Comparison of ENCODE assay signal across 33 cellular contexts in genomic region chr6:146657432-146657831, GRCh38. TPM values are rescaled to one million over a fixed set of nuclear protein-coding genes. Genes with fewer than 3 reads are reported as not detected.
"Had no signal": no experiment of that assay in that cellular context is flagged by ENCODE, and none has a peak within 500 bp of the region (broad histone marks: within the 10 kb centered on the region; RNA-seq: fewer than 3 reads in every experiment).

No MANE protein-coding gene starts in this region.

- H3K27ac ChIP-seq: colonic mucosa, epithelial cell of prostate, esophagus squamous epithelium, gastrocnemius medialis, heart right ventricle, left lung, lower lobe of right lung had no signal

- FAIRE-seq: endometrium, islet of Langerhans, keratinocyte had no signal

- H3K27me3 ChIP-seq: colonic mucosa, esophagus squamous epithelium, gastrocnemius medialis, heart right ventricle, left lung had no signal

- H3K9me3 ChIP-seq: colonic mucosa, esophagus squamous epithelium, gastrocnemius medialis, left lung, lower lobe of right lung, mucosa of descending colon had no signal

- H3K4me1 Mint-ChIP-seq: endodermal cell had no signal

- DNase-seq: colonic mucosa; cortex of kidney; effector CD8-positive, alpha-beta T cell; effector memory CD8-positive, alpha-beta T cell; endodermal cell; erythroblast; esophagus squamous epithelium; foreskin fibroblast; foreskin melanocyte; gastrocnemius medialis; glutamatergic neuron; head of caudate nucleus; heart right ventricle; hippocampal formation; left cardiac atrium; left ventricle myocardium superior; lower lobe of right lung; mesenchymal stem cell; mucosa of descending colon had no signal

- H3K4me3 Mint-ChIP-seq: dendritic cell treated with granulocyte-macrophage colony-stimulating factor and Interleukin-4, amounts not matched to agents 40 ng/mL and 50 ng/mL, for 4 days; effector memory CD8-positive, alpha-beta T cell; endodermal cell; mesothelial cell of epicardium had no signal

- H3K4me1 ChIP-seq: colonic mucosa, esophagus squamous epithelium, gastrocnemius medialis, heart right ventricle, left lung, lower lobe of right lung had no signal

- H3K27me3 Mint-ChIP-seq: dendritic cell treated with granulocyte-macrophage colony-stimulating factor and Interleukin-4, amounts not matched to agents 40 ng/mL and 50 ng/mL, for 4 days; effector memory CD8-positive, alpha-beta T cell had no signal

- ATAC-seq: effector memory CD8-positive, alpha-beta T cell; esophagus mucosa; gastrocnemius medialis; heart right ventricle; left cardiac atrium; left lung; left ventricle myocardium superior; lower lobe of right lung; mucosa of descending colon had no signal

- H3K9me3 Mint-ChIP-seq: endodermal cell had no signal

- H3K27ac Mint-ChIP-seq: dendritic cell treated with granulocyte-macrophage colony-stimulating factor and Interleukin-4, amounts not matched to agents 40 ng/mL and 50 ng/mL, for 4 days; endodermal cell; mesothelial cell of epicardium had no signal

- H3K4me3 ChIP-seq: colonic mucosa, esophagus squamous epithelium, gastrocnemius medialis, heart right ventricle, left lung, lower lobe of right lung, mucosa of descending colon had no signal

- H3K36me3 ChIP-seq: colonic mucosa, esophagus squamous epithelium, gastrocnemius medialis, heart right ventricle, left lung, lower lobe of right lung had no signal

RNA-seq across cellular contexts. Expression of gene ADGB, which starts 58.7 kb away (rescaled TPM):
- total RNA-seq: dermis microvascular lymphatic vessel endothelial cell, esophagus mucosa, gastrocnemius medialis, glomerular endothelial cell, kidney epithelial cell, left cardiac atrium, left ventricle myocardium superior, lung microvascular endothelial cell, mesenteric fat pad, mesothelial cell of epicardium, myocyte had no signal
- polyA plus RNA-seq: heart right ventricle, keratinocyte had no signal
